ENCODE assay signal across 8 cellular contexts in the genomic region with DNA sequence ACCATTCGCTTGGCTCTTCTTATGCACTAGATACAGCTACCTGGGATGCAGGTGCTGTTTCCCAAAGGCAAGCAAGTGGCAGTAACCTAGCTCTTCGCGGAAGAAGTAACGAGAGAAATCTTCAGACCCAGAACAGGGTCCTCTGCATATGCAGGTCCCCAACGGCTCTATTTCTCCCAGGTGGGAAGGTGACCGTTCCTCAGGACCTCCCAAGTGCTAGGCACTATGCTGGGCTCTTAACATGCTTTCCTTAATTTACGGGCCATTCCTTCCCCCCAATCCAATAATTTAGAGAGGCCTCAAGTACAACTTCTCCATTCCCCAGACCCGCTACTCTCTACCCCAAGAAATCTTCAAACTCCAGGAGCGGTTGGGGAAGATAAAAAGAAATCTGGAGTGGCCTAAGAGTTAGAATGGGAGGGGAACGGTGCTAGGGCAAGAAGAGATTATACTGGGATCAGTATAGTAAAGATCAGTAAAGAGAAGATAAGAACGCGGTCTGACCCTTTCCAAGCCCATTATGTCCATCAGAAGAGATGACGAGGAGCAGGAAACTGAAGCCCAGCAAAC. TPM values are rescaled to one million over a fixed set of nuclear protein-coding genes. Genes with fewer than 3 reads are reported as not detected.
DNase-seq lines count a peak whose midpoint lies in the region; ATAC-seq, FAIRE-seq and TF ChIP-seq lines count a peak whose summit lies in the region.

No MANE protein-coding gene starts in this region.

- H3K79me2 ChIP-seq in PC-3 (ENCODE audit: low read length) (peaks cover 78% of the 10 kb centered on the region), H1 (ENCODE audit: control insufficient read depth in 1 of 2, insufficient read depth in 2 of 2, low read length in 2 of 2) (peaks cover 17 to 77% of the 10 kb centered on the region in 2 experiments), osteoblast (ENCODE audit: insufficient read depth, low read length) (peaks cover 79% of the 10 kb centered on the region)

- H2BK5ac ChIP-seq in H1 (ENCODE audit: low read depth, low read length), result peak overlapping the region; percentile 58

- peak overlapping the region; percentile 60 for H3K27ac ChIP-seq in PC-3 (ENCODE audit: low read length)
- H3K27ac ChIP-seq in H1 (ENCODE audit: low read depth, low read length), result peak overlapping the region; percentile 86; the same call in 1 of the 2 replicates
- H3K27ac ChIP-seq in osteoblast (ENCODE audit: low read depth, low read length), result peak overlapping the region; percentile 93

- intact Hi-C loops in Caco-2 (cut with micrococcal nuclease; ENCODE audit: unreplicated experiment) (loop anchor here (5.0 kb wide), 1 partner anchor 47 kb away; no protein-coding TSS in a partner anchor), PC-3 (cut with micrococcal nuclease) (loop anchor here (5.0 to 10.0 kb wide), 2 partner anchors 313 to 1120 kb away; a partner anchor contains a TSS)

- no peak overlapping the region for H2BK120ac ChIP-seq in H1 (replicated peaks; ENCODE audit: low read depth, low read length)

- H3K9me3 ChIP-seq in Caco-2 (no peaks in the 10 kb centered on the region), PC-3 (ENCODE audit: low read length) (no peaks in the 10 kb centered on the region), H1 (ENCODE audit: insufficient read depth in 2 of 2, low read depth in 1 of 2, low read length in 1 of 2) (no peaks in the 10 kb centered on the region), osteoblast (ENCODE audit: low read depth, low read length) (no peaks in the 10 kb centered on the region)

- no peaks in the 10 kb centered on the region for H3K9me3 Mint-ChIP-seq in Caco-2 (ENCODE audit: unreplicated experiment)

- no peak overlapping the region for H3K14ac ChIP-seq in H1 (ENCODE audit: insufficient read length)

- H3K56ac ChIP-seq in H1 (replicated peaks; ENCODE audit: insufficient read length, low read depth, low read length), result peak overlapping the region; percentile 77

- H3K4me1 ChIP-seq in Caco-2 (peaks cover 16% of the 10 kb centered on the region; the same call in 1 of the 2 replicates), PC-3 (ENCODE audit: insufficient read depth, low read length) (peaks cover 32% of the 10 kb centered on the region), H1 (replicated peaks in 1 of 4; ENCODE audit: control insufficient read depth in 3 of 4, insufficient read depth in 4 of 4, low read length in 3 of 4) (peaks cover 0 to 7% (median 2%) of the 10 kb centered on the region in 4 experiments; a peak in 3 of 7 replicates), osteoblast (ENCODE audit: insufficient read depth, low read length) (peaks cover 46% of the 10 kb centered on the region)

- BruUV-seq in Caco-2 (replicated peaks; lab: Mats Ljungman, UMichigan) (TSS peak; percentile 35), PC-3 (replicated peaks; lab: Mats Ljungman, UMichigan) (no TSS peak)

- peaks cover 2% of the 10 kb centered on the region; the same call in 1 of the 2 replicates for H3K36me3 ChIP-seq in Caco-2 (ENCODE audit: control insufficient read depth, insufficient read depth, low read length)
- H3K36me3 ChIP-seq in PC-3 (ENCODE audit: low read depth, low read length), result no peaks in the 10 kb centered on the region
- H3K36me3 ChIP-seq in H1 (ENCODE audit: control insufficient read depth in 2 of 4, insufficient read depth in 4 of 4, low read length in 3 of 4), result peaks cover under 1 to 26% (median 5%) of the 10 kb centered on the region in 4 experiments; a peak in 6 of 8 replicates
- peaks cover 4% of the 10 kb centered on the region for H3K36me3 ChIP-seq in osteoblast (ENCODE audit: insufficient read depth, low read length)

- H3F3A ChIP-seq in PC-3 (ENCODE audit: low read length, unreplicated experiment), result no peaks in the 10 kb centered on the region

- H3K4me3 ChIP-seq in Caco-2 (ENCODE audit: low read depth, low read length) (peak overlapping the region; percentile 58), PC-3 (ENCODE audit: low read length) (peak overlapping the region; percentile 93), H1 (ENCODE audit: extremely low read depth in 1 of 4, insufficient read depth in 2 of 4, low read depth in 3 of 4, low read length in 4 of 4) (peak overlapping the region; percentile 87 to 98 (median 92)), osteoblast (ENCODE audit: insufficient read depth, low read length) (peak overlapping the region; percentile 84)

- TF ChIP-seq RAD21 in H1 (IDR thresholded peaks at IDR 0.05 in 1 of 2, conservative IDR thresholded peaks at IDR 0.05 in 1 of 2; ENCODE audit: low read depth in 2 of 2, low read length in 2 of 2), result no peak

- POLR2A ChIA-PET in Caco-2 (lab: Charles Lee) (interaction anchor here (0.6 to 1.0 kb wide), 3 partner anchors 17 to 312 kb away, joined by 3 to 8 read pairs (median 3); a partner anchor contains a TSS), PC-3 (lab: Charles Lee; ENCODE audit: unreplicated experiment) (interaction anchor here (0.7 kb wide), 1 partner anchor 312 kb away, joined by 4 read pairs; no protein-coding TSS in a partner anchor), H1 (lab: Charles Lee; ENCODE audit: partially characterized antibody) (interaction anchor here (0.6 to 5.4 kb wide), 28 partner anchors 9 to 821 kb away, joined by 3 to 61 read pairs (median 7); a partner anchor contains a TSS)

- no peak for DNase-seq in Caco-2
- no peak for DNase-seq in PC-3
- DNase-seq in H1 (ENCODE audit: low read depth in 1 of 2, low spot score in 2 of 2), result no peak
- no peak for DNase-seq in osteoblast (ENCODE audit: insufficient read length, low spot score, missing footprints)
- no peak for DNase-seq in NCI-H1930 (lab: John Stamatoyannopoulos, UW)
- no peak for DNase-seq in NCI-H226
- DNase-seq in retina, result no peak

- FAIRE-seq in H1 (lab: Jason Lieb, UNC), result no peak

- H2BK15ac ChIP-seq in H1 (ENCODE audit: low read length), result 0 out of 2 replicates have a peak overlapping the region, but pooled peaks have one; percentile 34

- no peaks in the 10 kb centered on the region for H3K27me3 Mint-ChIP-seq in Caco-2 (ENCODE audit: insufficient read depth, unreplicated experiment)

- no peak overlapping the region for H2BK12ac ChIP-seq in H1 (ENCODE audit: low read depth, low read length)

- H3K9ac ChIP-seq in PC-3 (ENCODE audit: low read length) (peak overlapping the region; percentile 91), H1 (replicated peaks in 1 of 4; ENCODE audit: extremely low read depth in 1 of 4, low read depth in 3 of 4, low read length in 3 of 4) (peak overlapping the region; percentile 77 to 89 (median 86))

- peak overlapping the region; percentile 83 for H3K27ac Mint-ChIP-seq in Caco-2 (ENCODE audit: unreplicated experiment)

- CTCF ChIA-PET in Caco-2 (lab: Charles Lee) (interaction anchor here (1.0 kb wide), 1 partner anchor 176 kb away, joined by 3 read pairs; a partner anchor contains a TSS), PC-3 (lab: Charles Lee) (no interaction called here), H1 (lab: Charles Lee; ENCODE audit: partially characterized antibody) (interaction anchor here (1.3 kb wide), 1 partner anchor 158 kb away, joined by 5 read pairs; no protein-coding TSS in a partner anchor)

- peaks cover 50% of the 10 kb centered on the region for H3K36me3 Mint-ChIP-seq in Caco-2 (ENCODE audit: insufficient read depth, unreplicated experiment)

- H3K18ac ChIP-seq in H1 (ENCODE audit: extremely low read depth, low read length), result peak overlapping the region; percentile 79; the same call in 1 of the 2 replicates

- no peaks in the 10 kb centered on the region for H3K27me3 ChIP-seq in Caco-2 (replicated peaks; ENCODE audit: control insufficient read depth, insufficient read depth, low read length)
- no peaks in the 10 kb centered on the region for H3K27me3 ChIP-seq in PC-3 (ENCODE audit: low read length)
- H3K27me3 ChIP-seq in H1 (replicated peaks in 1 of 4; ENCODE audit: control insufficient read depth in 3 of 4, extremely low read depth in 1 of 4, insufficient read depth in 3 of 4, low read length in 3 of 4), result no peaks in the 10 kb centered on the region
- H3K27me3 ChIP-seq in osteoblast (ENCODE audit: insufficient read depth, low read length), result no peaks in the 10 kb centered on the region

- no peak for TF ChIP-seq POLR2A in H1 (IDR thresholded peaks at IDR 0.05; ENCODE audit: control extremely low read depth in 1 of 2, low read depth in 2 of 2, low read length in 2 of 2)

- H3K23me2 ChIP-seq in H1 (ENCODE audit: low read depth, low read length), result peaks cover 11% of the 10 kb centered on the region; the same call in 1 of the 2 replicates

- WGBS in H1 (ENCODE audit: extremely low coverage in 1 of 2, insufficient coverage in 1 of 2, insufficient read length in 1 of 2, insufficient replicate concordance in 2 of 2, low coverage in 1 of 2, low lambda C conversion rate in 2 of 2, missing lambda C conversion rate in 1 of 2), 2 experiments, result 2% methylated on average over 13 of the region's 13 CpGs; no CpG with 5 or more reads in 1 of the 2 experiments

- no peaks in the 10 kb centered on the region for H3K9me2 ChIP-seq in PC-3 (replicated peaks; ENCODE audit: low read length)

- no peak overlapping the region for H2BK20ac ChIP-seq in H1 (ENCODE audit: low read length)

- H3K79me1 ChIP-seq in H1 (ENCODE audit: low read depth, low read length), result peaks cover 6% of the 10 kb centered on the region

- peak overlapping the region; percentile 92 for H2AFZ ChIP-seq in PC-3 (ENCODE audit: low read length)
- H2AFZ ChIP-seq in H1 (ENCODE audit: low read length), result no peak overlapping the region
- peak overlapping the region; percentile 85 for H2AFZ ChIP-seq in osteoblast (ENCODE audit: low read length)

- peaks cover 26% of the 10 kb centered on the region; the same call in 1 of the 2 replicates for H4K20me1 ChIP-seq in PC-3 (ENCODE audit: low read length)
- H4K20me1 ChIP-seq in H1 (replicated peaks in 1 of 2; ENCODE audit: control insufficient read depth in 1 of 2, insufficient read depth in 2 of 2, low read length in 2 of 2), result peaks cover 0 to 6% of the 10 kb centered on the region in 2 experiments
- peaks cover 15% of the 10 kb centered on the region for H4K20me1 ChIP-seq in osteoblast (ENCODE audit: insufficient read depth, low read length)

- ATAC-seq in PC-3 (no peak), GM21723 (IDR thresholded peaks at IDR 0.05; ENCODE audit: unreplicated experiment) (no peak)

- H3K4me2 ChIP-seq in PC-3 (ENCODE audit: low read length) (peak overlapping the region; percentile 99), H1 (ENCODE audit: insufficient read depth in 1 of 2, low read depth in 2 of 2, low read length in 2 of 2) (peak overlapping the region; percentile 66 to 96), osteoblast (ENCODE audit: insufficient read depth, low read length) (peak overlapping the region; percentile 99)

- H3K4me1 Mint-ChIP-seq in Caco-2 (ENCODE audit: low read depth, unreplicated experiment), result peaks cover 14% of the 10 kb centered on the region

- H4K91ac ChIP-seq in H1 (replicated peaks; ENCODE audit: insufficient read length, low read length), result peak overlapping the region; percentile 39

- H2AK5ac ChIP-seq in H1 (ENCODE audit: low read depth, low read length), result no peak overlapping the region

- H3K4ac ChIP-seq in H1 (replicated peaks; ENCODE audit: insufficient read length, low read depth, low read length), result peak overlapping the region; percentile 74

- TF ChIP-seq EP300 in H1 (IDR thresholded peaks at IDR 0.05; ENCODE audit: borderline replicate concordance in 1 of 2, low read depth in 2 of 2, low read length in 2 of 2), result no peak

- peak overlapping the region; percentile 84; the same call in 1 of the 2 replicates for H4K8ac ChIP-seq in H1 (ENCODE audit: extremely low read depth, insufficient read depth, low read length)

- no peak overlapping the region for H3K23ac ChIP-seq in H1 (ENCODE audit: insufficient read length)

- peak overlapping the region; percentile 70 for H4K5ac ChIP-seq in H1 (ENCODE audit: insufficient read length, low read depth, low read length)

- TF ChIP-seq CTCF in Caco-2 (IDR thresholded peaks at IDR 0.05; ENCODE audit: insufficient read depth in 1 of 2, low read depth in 1 of 2, low read length in 1 of 2, severe bottlenecking in 1 of 2, unreplicated experiment in 1 of 2), result no peak
- TF ChIP-seq CTCF in PC-3 (conservative IDR thresholded peaks at IDR 0.05; ENCODE audit: low read depth, low read length), result no peak
- TF ChIP-seq CTCF in H1 (IDR thresholded peaks at IDR 0.05; ENCODE audit: control extremely low read depth in 1 of 3, insufficient read depth in 1 of 3, low read depth in 1 of 3, low read length in 3 of 3), result no peak
- no peak for TF ChIP-seq CTCF in osteoblast (IDR thresholded peaks at IDR 0.05; ENCODE audit: extremely low read depth, low read depth, low read length)

- H3K4me3 Mint-ChIP-seq in Caco-2 (ENCODE audit: unreplicated experiment), result peak overlapping the region; percentile 91

RNA-seq across cellular contexts. Expression of a gene that starts 0.4 kb away (rescaled TPM):
- total RNA-seq in Caco-2 (2022) (54.3 and 61.1 TPM in 2 replicates), PC-3 (2014; rRNA removed) (28.6 and 36.8 TPM in 2 replicates), osteoblast (48.5 and 51.3 TPM in 2 replicates)
- 84.6 and 89.8 TPM in 2 replicates for total RNA-seq in H1 (2021; fragmentation: NEBNext Ultra II Directional; extraction: Animal tissue kit (Norgen Biotek cat#: 25700))
- polyA plus RNA-seq in H1 (2011; rRNA removed), result 25.8 and 35.2 TPM in 2 replicates
- 50.7 TPM for polyA plus RNA-seq in H1 (2011; cell fraction: cytosol; rRNA removed)
- polyA plus RNA-seq in H1 (2011; cell fraction: nucleus; rRNA removed), result 22.9 TPM
- 54.7 to 75.5 TPM (median 65.5 TPM) in 4 replicates for polyA plus RNA-seq in H1 (2012, experiment 1 of 2)
- 15.6 TPM for polyA plus RNA-seq in H1 (2012, experiment 2 of 2)
- polyA plus RNA-seq in H1 (2013, experiment 1 of 2), result 239 TPM
- 353 TPM for polyA plus RNA-seq in H1 (2013, experiment 2 of 2)
- 17.4 and 17.5 TPM in 2 replicates for polyA minus RNA-seq in H1 (2011; rRNA and poly(A)+ RNA removed)
- 77.8 TPM for polyA minus RNA-seq in H1 (2011; cell fraction: cytosol; rRNA and poly(A)+ RNA removed)
- 26.3 TPM for polyA minus RNA-seq in H1 (2011; cell fraction: nucleus; rRNA and poly(A)+ RNA removed)

RNA-seq across cellular contexts. Expression of a gene that starts 1.5 kb away (rescaled TPM):
- total RNA-seq in Caco-2 (2022), result 55.3 and 73.7 TPM in 2 replicates
- 33.8 and 50.4 TPM in 2 replicates for total RNA-seq in PC-3 (2014; rRNA removed)
- total RNA-seq in H1 (2021; fragmentation: NEBNext Ultra II Directional; extraction: Animal tissue kit (Norgen Biotek cat#: 25700)), result 97.3 and 98.3 TPM in 2 replicates
- polyA plus RNA-seq in H1 (2011; rRNA removed), result 38.0 and 76.1 TPM in 2 replicates
- 83.5 TPM for polyA plus RNA-seq in H1 (2011; cell fraction: cytosol; rRNA removed)
- 9.1 TPM for polyA plus RNA-seq in H1 (2011; cell fraction: nucleus; rRNA removed)
- polyA plus RNA-seq in H1 (2012, experiment 1 of 2), result 46.7 to 87.4 TPM (median 54.3 TPM) in 4 replicates
- polyA plus RNA-seq in H1 (2012, experiment 2 of 2), result 24.8 TPM
- polyA plus RNA-seq in H1 (2013, experiment 1 of 2), result 82.2 TPM
- polyA plus RNA-seq in H1 (2013, experiment 2 of 2), result 87.4 TPM
- 48.4 and 57.5 TPM in 2 replicates for polyA minus RNA-seq in H1 (2011; rRNA and poly(A)+ RNA removed)
- 63.6 TPM for polyA minus RNA-seq in H1 (2011; cell fraction: cytosol; rRNA and poly(A)+ RNA removed)
- 46.1 TPM for polyA minus RNA-seq in H1 (2011; cell fraction: nucleus; rRNA and poly(A)+ RNA removed)
- 104 and 119 TPM in 2 replicates for total RNA-seq in osteoblast

RNA-seq across cellular contexts. Expression of a gene that starts 21.0 kb away (rescaled TPM):
- 10.1 and 11.8 TPM in 2 replicates for total RNA-seq in Caco-2 (2022)
- 9.7 and 12.8 TPM in 2 replicates for total RNA-seq in PC-3 (2014; rRNA removed)
- 7.5 and 8.3 TPM in 2 replicates for total RNA-seq in H1 (2021; fragmentation: NEBNext Ultra II Directional; extraction: Animal tissue kit (Norgen Biotek cat#: 25700))
- polyA plus RNA-seq in H1 (2011; rRNA removed), result 16.2 and 17.0 TPM in 2 replicates
- polyA plus RNA-seq in H1 (2011; cell fraction: cytosol; rRNA removed), result 13.6 TPM
- polyA plus RNA-seq in H1 (2011; cell fraction: nucleus; rRNA removed), result 13.9 TPM
- 8.6 to 10.1 TPM (median 9.8 TPM) in 4 replicates for polyA plus RNA-seq in H1 (2012, experiment 1 of 2)
- polyA plus RNA-seq in H1 (2012, experiment 2 of 2), result 13.8 TPM
- polyA plus RNA-seq in H1 (2013, experiment 1 of 2), result 6.9 TPM
- polyA plus RNA-seq in H1 (2013, experiment 2 of 2), result 6.4 TPM
- 7.0 and 8.7 TPM in 2 replicates for polyA minus RNA-seq in H1 (2011; rRNA and poly(A)+ RNA removed)
- 3.7 TPM for polyA minus RNA-seq in H1 (2011; cell fraction: cytosol; rRNA and poly(A)+ RNA removed)
- 15.0 TPM for polyA minus RNA-seq in H1 (2011; cell fraction: nucleus; rRNA and poly(A)+ RNA removed)
- 14.5 and 15.6 TPM in 2 replicates for total RNA-seq in osteoblast
